In the genomic region with DNA sequence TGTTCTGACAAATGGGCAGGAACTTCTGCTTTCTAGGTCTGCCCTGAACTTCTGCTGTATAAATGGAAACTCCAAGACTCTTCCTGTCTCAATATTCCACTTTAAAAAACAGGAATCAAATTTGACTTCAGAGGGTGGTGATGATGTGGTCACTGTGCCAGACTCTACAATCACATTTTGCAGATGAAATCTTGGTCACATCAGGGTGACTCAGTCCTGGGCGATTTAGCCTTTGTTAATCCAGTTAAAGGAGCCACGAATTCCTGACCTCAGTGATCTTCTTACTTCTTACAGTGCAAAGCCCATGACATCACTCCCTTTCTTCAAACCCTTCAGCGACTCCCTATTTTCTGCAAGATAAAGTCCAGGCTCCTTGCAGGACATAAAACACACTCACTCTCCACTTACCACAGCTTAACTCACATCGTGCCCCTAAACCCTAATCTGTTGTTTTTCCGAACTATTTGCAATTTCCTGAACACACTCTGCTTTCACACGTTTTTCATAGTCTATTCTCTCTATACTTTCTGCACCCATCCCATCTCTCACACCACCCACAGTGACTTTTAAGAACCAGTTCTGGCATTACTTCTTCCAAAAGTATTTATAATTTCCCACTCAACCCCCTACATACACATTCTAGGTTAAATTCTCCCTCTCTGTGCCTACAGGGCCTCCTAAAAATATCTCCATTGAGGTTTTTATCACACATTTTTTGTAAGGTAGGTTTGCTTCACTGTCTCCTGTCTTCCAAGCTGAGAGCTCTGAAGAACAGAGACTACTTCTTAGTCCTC, we compare ENCODE assay signal across 11 cellular contexts. TPM values are rescaled to one million over a fixed set of nuclear protein-coding genes. Genes with fewer than 3 reads are reported as not detected.
A peak's percentile ranks its signal among the peaks of the same experiment; 100 is the strongest.
DNase-seq lines count a peak whose midpoint lies in the region; ATAC-seq, FAIRE-seq and TF ChIP-seq lines count a peak whose summit lies in the region.
"Had no signal": no experiment of that assay in that cellular context is flagged by ENCODE, and none has a peak within 500 bp of the region (broad histone marks: within the 10 kb centered on the region; RNA-seq: fewer than 3 reads in every experiment).

No MANE protein-coding gene starts in this region.

- in situ Hi-C loops in IMR-90 (cut with MboI; ENCODE audit: low sequenced_read_pairs) = no loop called here
- in situ Hi-C loops in brain microvascular endothelial cell (cut with HindIII; ENCODE audit: low pct_ligation_motif_present, low sequenced_read_pairs) = no loop called here

- H3K27me3 ChIP-seq in IMR-90 (ENCODE audit: control insufficient read depth, insufficient read depth, low read length) (no peaks in the 10 kb centered on the region), brain microvascular endothelial cell (replicated peaks) (no peaks in the 10 kb centered on the region), testis (no peaks in the 10 kb centered on the region)

- H2AK5ac ChIP-seq in IMR-90 (ENCODE audit: low read depth, low read length) = peak overlapping the region; percentile 36; the same call in 1 of the 2 replicates

- FAIRE-seq in kidney (lab: Jason Lieb, UNC) (peak; percentile 29), GM12892 (lab: Jason Lieb, UNC) (no peak)
- FAIRE-seq: GM19239 had no signal

- H3K4me3 ChIP-seq in IMR-90 (ENCODE audit: insufficient read depth, low read depth, low read length) (no peak overlapping the region), brain microvascular endothelial cell (ENCODE audit: low read depth, low read length) (no peak overlapping the region), kidney (ENCODE audit: low read length in 2 of 2) (no peak overlapping the region), testis (no peak overlapping the region)

- TF ChIP-seq POLR2A in IMR-90 (IDR thresholded peaks at IDR 0.05; ENCODE audit: low read depth, low read length) (no peak), testis (IDR thresholded peaks at IDR 0.05) (no peak), GM12892 (IDR thresholded peaks at IDR 0.05; ENCODE audit: low read depth, low read length) (no peak)

- peak overlapping the region; percentile 67 for H2BK120ac ChIP-seq in IMR-90 (ENCODE audit: low read depth, low read length)

- H3K4me1 ChIP-seq in IMR-90 (ENCODE audit: control insufficient read depth, insufficient read depth, low read length) (peaks cover 5% of the 10 kb centered on the region), kidney (ENCODE audit: control insufficient read depth in 1 of 2, insufficient read depth in 1 of 2, low read depth in 1 of 2, low read length in 2 of 2) (peaks cover 0 to 3% of the 10 kb centered on the region in 2 donors), testis (peaks cover 9% of the 10 kb centered on the region)
- H3K4me1 ChIP-seq: parathyroid adenoma had no signal

- H3K18ac ChIP-seq in IMR-90 (ENCODE audit: low read depth, low read length) = peak overlapping the region; percentile 69; the same call in 1 of the 2 replicates

- peak overlapping the region; percentile 48 for H3K4ac ChIP-seq in IMR-90 (ENCODE audit: low read depth, low read length)

- H3K14ac ChIP-seq in IMR-90 (replicated peaks; ENCODE audit: low read depth, low read length) = peak overlapping the region; percentile 68; the same call in 1 of the 2 replicates

- CTCF ChIA-PET in IMR-90 (lab: Yijun Ruan, JAX) = interaction anchor here (0.8 kb wide), 1 partner anchor 10 kb away, joined by 3 read pairs; no protein-coding TSS in a partner anchor

- dilution Hi-C loops in IMR-90 (cut with HindIII; ENCODE audit: low sequenced_read_pairs, unreplicated experiment) = no loop called here

- H3K9me3 ChIP-seq in IMR-90 (ENCODE audit: control insufficient read depth, insufficient read depth, low read length) (no peaks in the 10 kb centered on the region), kidney (ENCODE audit: control insufficient read depth in 1 of 2, low read length in 2 of 2) (no peaks in the 10 kb centered on the region), testis (no peaks in the 10 kb centered on the region)

- ATAC-seq in IMR-90 (ENCODE audit: low read depth) (peak; percentile 82), GM19324 (IDR thresholded peaks at IDR 0.05; ENCODE audit: low FRiP score, unreplicated experiment) (no peak)

- H2BK5ac ChIP-seq in IMR-90 (ENCODE audit: low read depth, low read length, poor library complexity, severe bottlenecking) = peak overlapping the region; percentile 64

- H3K56ac ChIP-seq in IMR-90 (ENCODE audit: extremely low read depth, insufficient read depth, low read length) = 0 out of 2 replicates have a peak overlapping the region, but pooled peaks have one; percentile 4

- H3K23ac ChIP-seq in IMR-90 (ENCODE audit: low read depth, low read length) = no peak overlapping the region; the same call in 1 of the 2 replicates

- H3K36me3 ChIP-seq in IMR-90 (ENCODE audit: control insufficient read depth, insufficient read depth, low read length) (peaks cover 3% of the 10 kb centered on the region; the same call in 1 of the 2 replicates), brain microvascular endothelial cell (replicated peaks) (no peaks in the 10 kb centered on the region), kidney (ENCODE audit: control insufficient read depth in 1 of 2, insufficient read depth in 2 of 2, low read length in 2 of 2) (no peaks in the 10 kb centered on the region), testis (ENCODE audit: low read depth, missing control alignments) (no peaks in the 10 kb centered on the region)

- no peak overlapping the region for H2AFZ ChIP-seq in IMR-90 (replicated peaks; ENCODE audit: low read length, poor library complexity)
- H2AFZ ChIP-seq: parathyroid adenoma had no signal

- no peak for TF ChIP-seq RAD21 in IMR-90 (IDR thresholded peaks at IDR 0.05; ENCODE audit: low read length)

- 0 out of 2 replicates have a peak overlapping the region, but pooled peaks have one; percentile 10 for H4K91ac ChIP-seq in IMR-90 (ENCODE audit: insufficient read depth, low read depth, low read length)

- H3K4me2 ChIP-seq in IMR-90 (ENCODE audit: low read depth, low read length) = peak overlapping the region; percentile 39; the same call in 1 of the 2 replicates

- H3K9ac ChIP-seq in IMR-90 (ENCODE audit: low read depth, low read length) (no peak overlapping the region), kidney (ENCODE audit: low read length in 2 of 2) (no peak overlapping the region)
- H3K9ac ChIP-seq: parathyroid adenoma had no signal

- no peaks in the 10 kb centered on the region; the same call in 1 of the 2 replicates for H3K9me1 ChIP-seq in IMR-90 (ENCODE audit: insufficient read depth, low read length)

- no TSS peak for BruUV-seq in IMR-90 (replicated peaks; lab: Mats Ljungman, UMichigan)

- POLR2A ChIA-PET in IMR-90 (lab: Charles Lee; ENCODE audit: unreplicated experiment) = no interaction called here

- H2AK9ac ChIP-seq in IMR-90 (replicated peaks; ENCODE audit: low read depth, low read length, poor library complexity) = no peak overlapping the region

- H3K27ac ChIP-seq in IMR-90 (ENCODE audit: insufficient read depth, low read length) (peak overlapping the region; percentile 30; the same call in 1 of the 2 replicates), brain microvascular endothelial cell (peak overlapping the region; percentile 74), kidney (ENCODE audit: low read depth in 2 of 2, low read length in 2 of 2) (peak overlapping the region in 1 of 2 donors; percentile 5), testis (no peak overlapping the region)
- H3K27ac ChIP-seq: parathyroid adenoma had no signal

- peak; percentile 79 for DNase-seq in IMR-90
- peak; percentile 96 for DNase-seq in brain microvascular endothelial cell
- DNase-seq in kidney = no peak
- DNase-seq in testis = peak; percentile 22
- DNase-seq in NCI-H2107 treated with DMSO at 0.1 percent for 48 hours (lab: John Stamatoyannopoulos, UW; ENCODE audit: unreplicated experiment) = no peak
- no peak for DNase-seq in GM10266 (ENCODE audit: extremely low spot score)
- no peak for DNase-seq in GM12892 (ENCODE audit: insufficient read length)
- DNase-seq: NCI-H2029 treated with DMSO at 0.1 percent for 48 hours had no signal

- no peaks in the 10 kb centered on the region for H3K79me1 ChIP-seq in IMR-90 (ENCODE audit: low read depth in 1 of 2, low read length in 2 of 2)

- peak overlapping the region; percentile 77; the same call in 2 of the 3 replicates for H2BK15ac ChIP-seq in IMR-90 (ENCODE audit: low read depth, low read length)

- intact Hi-C loops in IMR-90 (cut with micrococcal nuclease) = no loop called here
- intact Hi-C loops in kidney (cut with DNase I) = no loop called here
- intact Hi-C loops in testis (cut with DNase I; ENCODE audit: low total_unique reads) = no loop called here

- H4K5ac ChIP-seq in IMR-90 (ENCODE audit: low read depth, low read length) = peak overlapping the region; percentile 17; the same call in 1 of the 2 replicates

- H4K20me1 ChIP-seq in IMR-90 (ENCODE audit: insufficient read depth, low read length) = no peaks in the 10 kb centered on the region

- TF ChIP-seq CTCF in IMR-90 (conservative IDR thresholded peaks at IDR 0.05; ENCODE audit: low read depth, low read length) (no peak), brain microvascular endothelial cell (IDR thresholded peaks at IDR 0.05; ENCODE audit: low read depth, low read length, missing control alignments) (no peak), kidney (IDR thresholded peaks at IDR 0.05; ENCODE audit: borderline replicate concordance, extremely low read depth, insufficient read depth) (no peak), testis (IDR thresholded peaks at IDR 0.05) (no peak), GM10266 (IDR thresholded peaks at IDR 0.05; ENCODE audit: control insufficient read depth, insufficient read depth, low read depth, missing control alignments) (no peak)

- H2BK20ac ChIP-seq in IMR-90 (ENCODE audit: low read depth, low read length) = peak overlapping the region; percentile 77; the same call in 1 of the 2 replicates

- WGBS in IMR-90 (ENCODE audit: extremely low coverage in 2 of 2, insufficient read length in 1 of 2), 2 experiments = 41% methylated on average over 4 of the region's 6 CpGs; no CpG with 5 or more reads in 1 of the 2 experiments
- WGBS in testis, 2 donors = 31 to 40% methylated on average over 6 of the region's 6 CpGs

- H4K8ac ChIP-seq in IMR-90 (ENCODE audit: low read depth in 2 of 2, low read length in 2 of 2) = peak overlapping the region in 1 of 2 experiments; percentile 72; a peak in 3 of 4 replicates

RNA-seq across cellular contexts. Expression of a gene that starts 11.1 kb away (rescaled TPM):
- 4.1 and 6.7 TPM in 2 replicates for total RNA-seq in IMR-90 (2012; rRNA removed)
- polyA plus RNA-seq in IMR-90 (2012; rRNA removed) = 4.5 and 5.4 TPM in 2 replicates
- polyA plus RNA-seq in IMR-90 (2012; cell fraction: cytosol; rRNA removed) = 1.9 and 4.6 TPM in 2 replicates
- 2.3 and 5.6 TPM in 2 replicates for polyA plus RNA-seq in IMR-90 (2012; cell fraction: nucleus; rRNA removed; ENCODE audit: low replicate concordance)
- 38.6 TPM for total RNA-seq in kidney
- 6.5 TPM for polyA plus RNA-seq in kidney (ENCODE audit: insufficient read depth, low read depth, low replicate concordance)
- total RNA-seq in testis = 10 to 100 TPM; 19.8 to 24.0 TPM
- polyA plus RNA-seq in testis (ENCODE audit: insufficient read depth, low read depth, low replicate concordance) = 19.3 TPM
- polyA plus RNA-seq in GM12892 (2012; ENCODE audit: missing spikeins) = not detected

RNA-seq across cellular contexts. Expression of a gene that starts 48.5 kb away (rescaled TPM):
- total RNA-seq in IMR-90 (2012; rRNA removed) (1.9 and 2.2 TPM in 2 replicates), kidney (9.8 TPM), testis (10 to 100 TPM; 24.2 to 44.6 TPM)
- polyA plus RNA-seq in IMR-90 (2012; rRNA removed) (0.39 and 0.58 TPM in 2 replicates), kidney (ENCODE audit: insufficient read depth, low read depth, low replicate concordance) (3.3 TPM), testis (ENCODE audit: insufficient read depth, low read depth, low replicate concordance) (45.4 TPM)
- polyA plus RNA-seq in IMR-90 (2012; cell fraction: cytosol; rRNA removed) = 0.09 and 0.39 TPM in 2 replicates
- 0.04 and 0.68 TPM in 2 replicates for polyA plus RNA-seq in IMR-90 (2012; cell fraction: nucleus; rRNA removed; ENCODE audit: low replicate concordance)
- 0.87 TPM for polyA plus RNA-seq in GM12892 (2012; ENCODE audit: missing spikeins)

Comparison
In these comparisons a context has a peak if more than half of its experiments do, and no peak if none do; other contexts are left out.
1. DNase-seq: peak in IMR-90 (single experiment), brain microvascular endothelial cell (single experiment) and testis (single experiment); none in kidney (single experiment), NCI-H2107 treated with DMSO at 0.1 percent for 48 hours (single experiment), GM10266 (single experiment) and GM12892 (single experiment).
2. H3K27ac ChIP-seq: peak in IMR-90 (single experiment) and brain microvascular endothelial cell (single experiment); none in testis (0 of 2).